Comparison of ENCODE assay signal across 1 cellular context in the genomic region with DNA sequence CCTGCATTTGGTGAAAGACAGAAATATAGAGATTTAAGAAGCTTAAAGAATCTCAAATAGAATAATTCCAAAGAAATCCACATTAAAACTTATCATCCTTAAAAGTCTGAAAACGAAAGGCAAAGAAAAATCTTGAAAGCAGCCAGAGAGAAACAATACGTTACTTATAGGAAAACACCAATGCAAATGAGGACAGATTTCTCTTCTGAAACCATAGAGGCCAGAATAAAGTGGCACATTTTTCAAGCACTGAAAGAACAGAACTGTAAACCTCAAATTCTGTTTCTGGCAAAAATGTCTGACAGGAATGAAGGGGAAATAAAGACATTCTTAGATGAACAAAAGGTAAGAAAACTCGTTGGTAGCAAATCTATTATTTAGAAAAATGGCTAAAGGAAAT.
TF ChIP-seq lines count a peak whose summit lies in the region.

No MANE protein-coding gene starts in this region.

TF ChIP-seq in SK-N-SH treated with all-trans-retinoic acid at 6 μM for 48 hours, 23 proteins besides CTCF, POLR2A, EP300 and RAD21 (continued from another document):
- TF ChIP-seq, protein P1, sequence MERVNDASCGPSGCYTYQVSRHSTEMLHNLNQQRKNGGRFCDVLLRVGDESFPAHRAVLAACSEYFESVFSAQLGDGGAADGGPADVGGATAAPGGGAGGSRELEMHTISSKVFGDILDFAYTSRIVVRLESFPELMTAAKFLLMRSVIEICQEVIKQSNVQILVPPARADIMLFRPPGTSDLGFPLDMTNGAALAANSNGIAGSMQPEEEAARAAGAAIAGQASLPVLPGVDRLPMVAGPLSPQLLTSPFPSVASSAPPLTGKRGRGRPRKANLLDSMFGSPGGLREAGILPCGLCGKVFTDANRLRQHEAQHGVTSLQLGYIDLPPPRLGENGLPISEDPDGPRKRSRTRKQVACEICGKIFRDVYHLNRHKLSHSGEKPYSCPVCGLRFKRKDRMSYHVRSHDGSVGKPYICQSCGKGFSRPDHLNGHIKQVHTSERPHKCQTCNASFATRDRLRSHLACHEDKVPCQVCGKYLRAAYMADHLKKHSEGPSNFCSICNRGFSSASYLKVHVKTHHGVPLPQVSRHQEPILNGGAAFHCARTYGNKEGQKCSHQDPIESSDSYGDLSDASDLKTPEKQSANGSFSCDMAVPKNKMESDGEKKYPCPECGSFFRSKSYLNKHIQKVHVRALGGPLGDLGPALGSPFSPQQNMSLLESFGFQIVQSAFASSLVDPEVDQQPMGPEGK (CRISPR knock-in tag; IDR thresholded peaks at IDR 0.05; ENCODE audit: borderline replicate concordance) = no peak
- TF ChIP-seq ZNF8 (CRISPR knock-in tag; IDR thresholded peaks at IDR 0.05) (no peak), ZNF565 (CRISPR knock-in tag; conservative IDR thresholded peaks at IDR 0.05; ENCODE audit: low read depth) (no peak)
